Comparison of ENCODE assay signal across 15 cellular contexts in the genomic region with DNA sequence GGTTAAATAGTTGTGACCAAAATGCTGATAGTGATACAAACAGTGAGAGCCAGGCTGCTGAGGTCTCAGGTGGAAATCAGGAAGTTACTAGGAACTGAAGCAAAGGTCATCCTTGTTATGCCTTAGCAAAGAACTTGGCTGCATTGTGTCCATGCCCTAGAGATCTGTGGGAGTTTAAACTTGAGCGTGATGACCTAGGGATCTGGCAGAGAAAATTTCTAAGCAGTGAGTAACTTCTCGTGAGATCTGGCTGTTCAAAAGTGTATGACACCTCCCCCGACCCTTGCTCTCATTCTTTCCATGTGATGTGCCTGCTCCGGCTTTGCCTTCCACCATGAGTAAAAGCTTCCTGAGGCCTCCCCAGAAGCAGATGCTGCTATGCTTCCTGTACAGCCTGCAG.
"Had no signal": no experiment of that assay in that cellular context is flagged by ENCODE, and none has a peak within 500 bp of the region (broad histone marks: within the 10 kb centered on the region; RNA-seq: fewer than 3 reads in every experiment).

No MANE protein-coding gene starts in this region.

- ATAC-seq: body of pancreas; effector memory CD8-positive, alpha-beta T cell; gastroesophageal sphincter; lower lobe of right lung; naive thymus-derived CD4-positive, alpha-beta T cell; pancreas; SK-N-SH treated with all-trans-retinoic acid at 6 μM for 48 hours; stimulated activated naive CD8-positive, alpha-beta T cell treated with anti-CD3 and anti-CD28 coated beads, Interleukin-15, amount 100 ng/mL, for 72 hours had no signal

- H3K27me3 ChIP-seq: body of pancreas, gastroesophageal sphincter, pancreas, sigmoid colon, testis had no signal

- DNase-seq: activated CD4-positive, alpha-beta T cell treated with anti-CD3 and anti-CD28 coated beads for 4 hours; activated gamma-delta T cell treated with Interleukin-2 at 50 U/mL for 16 hours; amygdala; body of pancreas; dermis blood vessel endothelial cell; effector memory CD8-positive, alpha-beta T cell; lower lobe of right lung; naive thymus-derived CD4-positive, alpha-beta T cell; pancreas; sigmoid colon; stimulated activated CD4-positive, alpha-beta T cell treated with anti-CD3 and anti-CD28 coated beads, Interleukin-1b, Interleukin-23, amount 100 ng/mL, for 48 hours; stimulated activated naive CD8-positive, alpha-beta T cell treated with anti-CD3 and anti-CD28 coated beads, Interleukin-15, amount 100 ng/mL, for 72 hours; testis had no signal

- H3K27ac ChIP-seq: body of pancreas, gastroesophageal sphincter, lower lobe of right lung, pancreas, sigmoid colon, testis had no signal

- H3K36me3 ChIP-seq: gastroesophageal sphincter, lower lobe of right lung, pancreas, sigmoid colon had no signal

- H3K9me3 ChIP-seq: body of pancreas, gastroesophageal sphincter, lower lobe of right lung, pancreas, sigmoid colon, testis had no signal

- H3K4me1 ChIP-seq: body of pancreas, lower lobe of right lung, pancreas had no signal

- H3K4me3 ChIP-seq: body of pancreas, gastroesophageal sphincter, lower lobe of right lung, pancreas, sigmoid colon, testis had no signal
